ENCODE assay signal across 1 cellular context in the genomic region with DNA sequence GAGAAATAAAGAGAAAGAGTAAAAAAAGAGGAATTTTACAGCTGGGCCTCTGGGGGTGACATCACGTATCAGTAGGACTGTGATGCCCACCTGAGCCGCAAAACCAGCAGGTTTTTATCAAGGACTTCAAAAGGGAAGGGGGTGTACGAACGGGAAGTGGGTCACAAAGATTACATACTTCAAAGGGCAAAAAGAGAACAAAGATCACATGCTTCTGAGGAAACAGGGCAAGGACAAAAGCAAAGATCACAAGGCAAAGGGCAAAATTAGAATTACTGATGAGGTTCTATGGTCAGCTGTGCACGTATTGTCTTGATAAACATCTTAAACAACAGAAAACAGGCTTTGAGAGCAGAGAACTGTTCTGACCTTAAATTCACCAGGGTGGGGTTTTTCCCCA.
A peak's percentile ranks its signal among the peaks of the same experiment; 100 is the strongest.
TF ChIP-seq lines count a peak whose summit lies in the region.
"Not testable (repeated sequence)": the region's sequence is repeated elsewhere in the genome, so short reads cannot be mapped to it uniquely, and the experiment has no call there.

No MANE protein-coding gene starts in this region.

TF ChIP-seq in HepG2, 621 proteins besides CTCF, POLR2A, EP300 and RAD21 (continued from another document):
- TF ChIP-seq, protein P1, sequence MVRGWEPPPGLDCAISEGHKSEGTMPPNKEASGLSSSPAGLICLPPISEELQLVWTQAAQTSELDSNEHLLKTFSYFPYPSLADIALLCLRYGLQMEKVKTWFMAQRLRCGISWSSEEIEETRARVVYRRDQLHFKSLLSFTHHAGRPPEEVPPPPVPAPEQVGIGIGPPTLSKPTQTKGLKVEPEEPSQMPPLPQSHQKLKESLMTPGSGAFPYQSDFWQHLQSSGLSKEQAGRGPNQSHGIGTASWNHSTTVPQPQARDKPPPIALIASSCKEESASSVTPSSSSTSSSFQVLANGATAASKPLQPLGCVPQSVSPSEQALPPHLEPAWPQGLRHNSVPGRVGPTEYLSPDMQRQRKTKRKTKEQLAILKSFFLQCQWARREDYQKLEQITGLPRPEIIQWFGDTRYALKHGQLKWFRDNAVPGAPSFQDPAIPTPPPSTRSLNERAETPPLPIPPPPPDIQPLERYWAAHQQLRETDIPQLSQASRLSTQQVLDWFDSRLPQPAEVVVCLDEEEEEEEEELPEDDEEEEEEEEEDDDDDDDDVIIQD (CRISPR knock-in tag; IDR thresholded peaks at IDR 0.05; ENCODE audit: low read depth): peak; percentile 79; the same call in 1 of the 2 replicates
- TF ChIP-seq HNF4A (CRISPR knock-in tag; IDR thresholded peaks at IDR 0.05) (peak; percentile 53), POGZ (CRISPR knock-in tag; IDR thresholded peaks at IDR 0.05) (peak; percentile 46; the same call in 1 of the 2 replicates), NR2F6 (IDR thresholded peaks at IDR 0.05) (peak; percentile 51; the same call in 1 of the 2 replicates), SOX13 (IDR thresholded peaks at IDR 0.05) (0 out of 2 replicates have a peak, but pooled peaks have one; percentile 12), NCOR1 (IDR thresholded peaks at IDR 0.05; ENCODE audit: borderline replicate concordance, low read length) (peak; percentile 64; the same call in 1 of the 2 replicates), REXO4 (CRISPR knock-in tag; IDR thresholded peaks at IDR 0.05; ENCODE audit: borderline replicate concordance) (0 out of 2 replicates have a peak, but pooled peaks have one; percentile 32), NR2F1 (CRISPR knock-in tag; IDR thresholded peaks at IDR 0.05) (0 out of 4 replicates have a peak, but pooled peaks of 1 of the 2 experiments have one; percentile 32)
- not testable (repeated sequence) for TF ChIP-seq NR2F6 (CRISPR knock-in tag; IDR thresholded peaks at IDR 0.05); SOX13 (CRISPR knock-in tag; conservative IDR thresholded peaks at IDR 0.05 in 1 of 2, IDR thresholded peaks at IDR 0.05 in 1 of 2)
